16 cellular contexts compared by ENCODE assay signal in the genomic region with DNA sequence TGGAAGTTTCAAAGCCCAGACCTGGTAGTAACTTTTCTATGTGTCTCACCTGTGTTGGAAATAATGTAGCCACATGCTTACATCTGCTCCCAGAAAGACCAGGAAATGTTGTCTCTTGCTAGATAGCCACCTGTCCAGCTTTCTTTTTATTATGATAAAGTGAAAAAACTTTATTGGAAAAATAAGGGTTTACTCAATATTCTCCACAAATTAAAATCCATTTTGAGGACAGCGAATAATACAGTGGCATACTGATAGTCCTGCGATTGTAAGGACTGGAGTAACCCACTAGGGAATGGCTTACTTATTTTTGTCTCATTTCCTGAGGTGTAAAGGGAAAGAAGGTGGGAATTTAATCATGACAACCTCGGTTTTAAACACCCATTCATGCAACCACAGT.
DNase-seq lines count a peak whose midpoint lies in the region; ATAC-seq, FAIRE-seq and TF ChIP-seq lines count a peak whose summit lies in the region.
"Had no signal": no experiment of that assay in that cellular context is flagged by ENCODE, and none has a peak within 500 bp of the region (broad histone marks: within the 10 kb centered on the region; RNA-seq: fewer than 3 reads in every experiment).

No MANE protein-coding gene starts in this region.

- H3K4me1 Mint-ChIP-seq in activated CD8-positive, alpha-beta T cell treated with anti-CD3 and anti-CD28 coated beads for 36 hours (ENCODE audit: low read depth), result peaks cover 33% of the 10 kb centered on the region
- H3K4me1 Mint-ChIP-seq in mesothelial cell of epicardium, result peaks cover 45% of the 10 kb centered on the region

- no peak overlapping the region for H3K9ac ChIP-seq in SK-N-SH
- H3K9ac ChIP-seq in HUES48 (ENCODE audit: low read depth, low read length), result peak overlapping the region; percentile 99

- H3K9me3 Mint-ChIP-seq in activated CD8-positive, alpha-beta T cell treated with anti-CD3 and anti-CD28 coated beads for 36 hours, result peaks cover 2% of the 10 kb centered on the region
- H3K9me3 Mint-ChIP-seq in mesothelial cell of epicardium, result no peaks in the 10 kb centered on the region

- H3K27me3 ChIP-seq in SK-N-SH (ENCODE audit: insufficient read depth) (no peaks in the 10 kb centered on the region), HUES48 (ENCODE audit: control insufficient read depth, insufficient read depth, low read length) (no peaks in the 10 kb centered on the region)
- H3K27me3 ChIP-seq: right atrium auricular region had no signal

- no peak overlapping the region for H2AFZ ChIP-seq in SK-N-SH (ENCODE audit: low read depth)

- peak overlapping the region; percentile 16 for H3K27ac Mint-ChIP-seq in activated CD8-positive, alpha-beta T cell treated with anti-CD3 and anti-CD28 coated beads for 36 hours
- peak overlapping the region; percentile 98 for H3K27ac Mint-ChIP-seq in mesothelial cell of epicardium

- CTCF ChIA-PET in SK-N-SH (lab: Yijun Ruan, JAX), result interaction anchor here (0.9 to 2.4 kb wide), 3 partner anchors 12 to 61 kb away, joined by 3 to 11 read pairs (median 4); a partner anchor contains a TSS
- CTCF ChIA-PET in activated CD8-positive, alpha-beta T cell treated with anti-CD3 and anti-CD28 coated beads for 36 hours (lab: Charles Lee), result no interaction called here

- FAIRE-seq in H54 (lab: Jason Lieb, UNC), result no peak
- FAIRE-seq: HTR-8/SVneo had no signal

- intact Hi-C loops in activated CD8-positive, alpha-beta T cell treated with anti-CD3 and anti-CD28 coated beads for 36 hours (cut with micrococcal nuclease), result no loop called here

- H3K27ac ChIP-seq in SK-N-SH (ENCODE audit: low read depth in 2 of 2, low read length in 1 of 2), result peak overlapping the region; percentile 83 to 95; a peak in 3 of 4 replicates
- H3K27ac ChIP-seq in HUES48 (ENCODE audit: low read depth, low read length), result peak overlapping the region; percentile 99
- H3K27ac ChIP-seq: right atrium auricular region had no signal

- H3K9me3 ChIP-seq in SK-N-SH (no peaks in the 10 kb centered on the region), HUES48 (ENCODE audit: control insufficient read depth, insufficient read depth, low read length) (no peaks in the 10 kb centered on the region)
- H3K9me3 ChIP-seq: right atrium auricular region had no signal

- H3K4me2 ChIP-seq in SK-N-SH, result no peak overlapping the region

- WGBS in SK-N-SH (ENCODE audit: low lambda C conversion rate), result 71% methylated on average over 3 of the region's 3 CpGs

- H3K4me3 ChIP-seq in SK-N-SH (ENCODE audit: low read depth in 2 of 2, low read length in 1 of 2), result no peak overlapping the region; a peak in 1 of 4 replicates
- H3K4me3 ChIP-seq in HUES48 (ENCODE audit: low read depth, low read length), result peak overlapping the region; percentile 69

- H3F3A ChIP-seq in SK-N-SH (replicated peaks; ENCODE audit: insufficient read depth), result peaks cover 47% of the 10 kb centered on the region

- peak overlapping the region; percentile 11 for H3K4me3 Mint-ChIP-seq in activated CD8-positive, alpha-beta T cell treated with anti-CD3 and anti-CD28 coated beads for 36 hours
- peak overlapping the region; percentile 13 for H3K4me3 Mint-ChIP-seq in mesothelial cell of epicardium

- DNase-seq in SK-N-SH (no peak), mesothelial cell of epicardium (ENCODE audit: low spot score in 2 of 2, unreplicated experiment in 2 of 2) (no peak), NCI-H1105 (lab: John Stamatoyannopoulos, UW) (no peak), H54 (ENCODE audit: insufficient read length, low spot score) (no peak)
- no peak for DNase-seq in activated CD8-positive, alpha-beta T cell treated with anti-CD3 and anti-CD28 coated beads for 36 hours
- DNase-seq: 8988T; activated CD4-positive, alpha-beta T cell treated with anti-CD3 and anti-CD28 coated beads, Interleukin-2, amount 50 U/mL, for 1 hour; DND-41; islet precursor cell; mesenchymal stem cell had no signal

- ATAC-seq in SK-N-SH treated with all-trans-retinoic acid at 6 μM for 48 hours (no peak), HG03521 (IDR thresholded peaks at IDR 0.05; ENCODE audit: unreplicated experiment) (no peak)
- no peak for ATAC-seq in activated CD8-positive, alpha-beta T cell treated with anti-CD3 and anti-CD28 coated beads for 36 hours
- ATAC-seq: esophagus mucosa had no signal

- H3K36me3 Mint-ChIP-seq in activated CD8-positive, alpha-beta T cell treated with anti-CD3 and anti-CD28 coated beads for 36 hours (ENCODE audit: low read depth), result peaks cover 2% of the 10 kb centered on the region
- H3K36me3 Mint-ChIP-seq in mesothelial cell of epicardium, result no peaks in the 10 kb centered on the region

- H3K27me3 Mint-ChIP-seq in activated CD8-positive, alpha-beta T cell treated with anti-CD3 and anti-CD28 coated beads for 36 hours, result peaks cover 2% of the 10 kb centered on the region
- H3K27me3 Mint-ChIP-seq in mesothelial cell of epicardium (ENCODE audit: low read depth), result no peaks in the 10 kb centered on the region

- TF ChIP-seq RAD21 in SK-N-SH (IDR thresholded peaks at IDR 0.05; ENCODE audit: low read length), result no peak

- H3K9me2 ChIP-seq in SK-N-SH, result no peaks in the 10 kb centered on the region

- no peaks in the 10 kb centered on the region for H4K20me1 ChIP-seq in SK-N-SH (ENCODE audit: insufficient read depth)

- TF ChIP-seq CTCF in SK-N-SH (IDR thresholded peaks at IDR 0.05), result no peak
- TF ChIP-seq CTCF in activated CD8-positive, alpha-beta T cell treated with anti-CD3 and anti-CD28 coated beads for 36 hours (IDR thresholded peaks at IDR 0.05), result no peak
- TF ChIP-seq CTCF in mesothelial cell of epicardium (IDR thresholded peaks at IDR 0.05; ENCODE audit: unreplicated experiment), result no peak

- peaks cover 4 to 6% of the 10 kb centered on the region in 2 experiments; a peak in 2 of 4 replicates for H3K4me1 ChIP-seq in SK-N-SH (ENCODE audit: control insufficient read depth in 1 of 2, insufficient read depth in 2 of 2, low read depth in 1 of 2, low read length in 1 of 2)
- H3K4me1 ChIP-seq in HUES48 (ENCODE audit: control insufficient read depth, insufficient read depth, low read length), result peaks cover 30% of the 10 kb centered on the region

- no peak for TF ChIP-seq POLR2A in H54 (IDR thresholded peaks at IDR 0.05; ENCODE audit: low read depth, low read length)

- no peak for TF ChIP-seq EP300 in SK-N-SH (IDR thresholded peaks at IDR 0.05; ENCODE audit: borderline replicate concordance in 1 of 2, low read depth in 1 of 2, low read length in 1 of 2)

- H3K79me2 ChIP-seq in SK-N-SH (ENCODE audit: insufficient read depth), result no peaks in the 10 kb centered on the region

- POLR2A ChIA-PET in SK-N-SH (lab: Yijun Ruan, JAX), result interaction anchor here (1.0 to 9.1 kb wide), 7 partner anchors 10 to 161 kb away, joined by 3 to 247 read pairs (median 13); a partner anchor contains a TSS
- POLR2A ChIA-PET in activated CD8-positive, alpha-beta T cell treated with anti-CD3 and anti-CD28 coated beads for 36 hours (lab: Charles Lee), result interaction anchor here (0.5 to 20.3 kb wide), 14 partner anchors 9 to 132 kb away, joined by 3 to 883 read pairs (median 26); a partner anchor contains a TSS

- H3K36me3 ChIP-seq in SK-N-SH (replicated peaks in 1 of 2; ENCODE audit: control insufficient read depth in 1 of 2, insufficient read depth in 2 of 2, low read length in 1 of 2) (no peaks in the 10 kb centered on the region), HUES48 (ENCODE audit: control insufficient read depth, insufficient read depth, low read length) (no peaks in the 10 kb centered on the region)
- H3K36me3 ChIP-seq: right atrium auricular region had no signal

TF ChIP-seq in SK-N-SH, 30 proteins besides CTCF, POLR2A, EP300 and RAD21 (continues in another document):
- no peak for TF ChIP-seq EZH2phosphoT487 (IDR thresholded peaks at IDR 0.05; ENCODE audit: borderline replicate concordance, low read depth)

TF ChIP-seq in SK-N-SH treated with all-trans-retinoic acid at 6 μM for 48 hours, 23 proteins besides CTCF, POLR2A, EP300 and RAD21:
- no peak for TF ChIP-seq GLIS3 (CRISPR knock-in tag; IDR thresholded peaks at IDR 0.05)
- no peak for TF ChIP-seq CSDC2 (CRISPR knock-in tag; IDR thresholded peaks at IDR 0.05)
